Comparison of ENCODE assay signal across 17 cellular contexts in genomic region chr2:47688561-47688960, GRCh38.
A peak's percentile ranks its signal among the peaks of the same experiment; 100 is the strongest.
DNase-seq lines count a peak whose midpoint lies in the region; ATAC-seq, FAIRE-seq and TF ChIP-seq lines count a peak whose summit lies in the region.
"Had no signal": no experiment of that assay in that cellular context is flagged by ENCODE, and none has a peak within 500 bp of the region (broad histone marks: within the 10 kb centered on the region; RNA-seq: fewer than 3 reads in every experiment).

No MANE protein-coding gene starts in this region.

- 58% methylated on average over 5 of the region's 5 CpGs for WGBS in HepG2 (ENCODE audit: low lambda C conversion rate)
- WGBS in right lobe of liver (ENCODE audit: insufficient coverage, low coverage, low lambda C conversion rate, missing lambda C conversion rate): 71% methylated on average over 3 of the region's 5 CpGs

- FAIRE-seq in HepG2 (lab: Jason Lieb, UNC): no peak

- POLR2A ChIA-PET in HepG2 (lab: Yijun Ruan, JAX): no interaction called here
- POLR2A ChIA-PET in WTC11 (lab: Charles Lee): no interaction called here

- CTCF ChIA-PET in HepG2 (lab: Yijun Ruan, JAX; ENCODE audit: low intra/inter-chr PET ratio, low total read pairs) (no interaction called here), WTC11 (lab: Charles Lee) (interaction anchor here (0.8 to 1.1 kb wide), 3 partner anchors 10 to 79 kb away, joined by 4 to 8 read pairs (median 5); no protein-coding TSS in a partner anchor)

- H3K27me3 Mint-ChIP-seq in WTC11 (ENCODE audit: low read depth) (no peaks in the 10 kb centered on the region; the same call in 1 of the 2 replicates), chondrocyte (ENCODE audit: low read depth) (no peaks in the 10 kb centered on the region)
- H3K27me3 Mint-ChIP-seq in stimulated activated naive B cell treated with anti-CD40 and anti-IgM and Interleukin-4, amounts not matched to agents 10 μg/mL and 1 μg/mL and 100 μg/mL, for 72 hours: no peaks in the 10 kb centered on the region
- H3K27me3 Mint-ChIP-seq: activated naive CD8-positive, alpha-beta T cell treated with anti-CD3 and anti-CD28 coated beads, Interleukin-2, amount 10 ng/mL, durations not matched to agents 7 days and 5 days had no signal

- TF ChIP-seq POLR2A in HepG2 (IDR thresholded peaks at IDR 0.05; ENCODE audit: insufficient read depth in 1 of 2, low read depth in 2 of 2, low read length in 2 of 2): no peak
- TF ChIP-seq POLR2A in right lobe of liver (IDR thresholded peaks at IDR 0.05): no peak
- no peak for TF ChIP-seq POLR2A in NB4 (IDR thresholded peaks at IDR 0.05; ENCODE audit: extremely low read depth, insufficient read length)
- no peak for TF ChIP-seq POLR2A in gastrocnemius medialis (IDR thresholded peaks at IDR 0.05)

- H3K4me2 ChIP-seq in HepG2 (ENCODE audit: low read depth, low read length): peak overlapping the region; percentile 39; the same call in 1 of the 2 replicates

- no peak for TF ChIP-seq CTCF in HepG2 (CRISPR knock-in tag; IDR thresholded peaks at IDR 0.05)
- no peak for TF ChIP-seq CTCF in right lobe of liver (IDR thresholded peaks at IDR 0.05)
- no peak for TF ChIP-seq CTCF in NB4 (IDR thresholded peaks at IDR 0.05; ENCODE audit: low read depth, low read length)
- TF ChIP-seq CTCF in WTC11 (IDR thresholded peaks at IDR 0.05): no peak
- no peak for TF ChIP-seq CTCF in chondrocyte (IDR thresholded peaks at IDR 0.05)
- TF ChIP-seq CTCF in gastrocnemius medialis (IDR thresholded peaks at IDR 0.05 in 4 of 5, conservative IDR thresholded peaks at IDR 0.05 in 1 of 5): no peak

- peaks cover 40% of the 10 kb centered on the region for H3K4me1 Mint-ChIP-seq in WTC11
- H3K4me1 Mint-ChIP-seq in stimulated activated naive B cell treated with anti-CD40 and anti-IgM and Interleukin-4, amounts not matched to agents 10 μg/mL and 1 μg/mL and 100 μg/mL, for 72 hours: peaks cover 10 to 24% of the 10 kb centered on the region in 2 donors
- H3K4me1 Mint-ChIP-seq in chondrocyte (ENCODE audit: low read depth): peaks cover 3% of the 10 kb centered on the region

- H2AFZ ChIP-seq in HepG2 (ENCODE audit: low read length): peak overlapping the region; percentile 52

- DNase-seq in HepG2 (ENCODE audit: low spot score) (no peak), right lobe of liver (no peak), NB4 (ENCODE audit: low read depth) (peak; percentile 23), WTC11 (ENCODE audit: low spot score) (no peak), chondrocyte (ENCODE audit: low spot score) (no peak), gastrocnemius medialis (no peak)
- DNase-seq in stimulated activated naive B cell treated with anti-CD40 and anti-IgM and Interleukin-4, amounts not matched to agents 10 μg/mL and 1 μg/mL and 100 μg/mL, for 72 hours: no peak
- DNase-seq: activated CD8-positive, alpha-beta T cell treated with anti-CD3 and anti-CD28 coated beads, Interleukin-2, amount 10 ng/mL, durations not matched to agents 7 days and 5 days; activated naive CD8-positive, alpha-beta T cell treated with anti-CD3 and anti-CD28 coated beads, Interleukin-2, amount 10 ng/mL, durations not matched to agents 7 days and 5 days; foreskin fibroblast; left colon; NCI-H1048; PC-3; spleen had no signal

- no peaks in the 10 kb centered on the region for H3K79me2 ChIP-seq in HepG2 (ENCODE audit: insufficient read depth, low read length)

- H4K20me1 ChIP-seq in HepG2 (ENCODE audit: insufficient read depth, low read length): no peaks in the 10 kb centered on the region

- no peak for TF ChIP-seq RAD21 in HepG2 (CRISPR knock-in tag; IDR thresholded peaks at IDR 0.05)

- no peak overlapping the region for H3K27ac ChIP-seq in HepG2 (ENCODE audit: extremely low read length, insufficient read depth, low read length)
- no peak overlapping the region for H3K27ac ChIP-seq in right lobe of liver
- no peak overlapping the region for H3K27ac ChIP-seq in gastrocnemius medialis
- H3K27ac ChIP-seq: coronary artery, spleen, vagina had no signal

- intact Hi-C loops in HepG2 (cut with micrococcal nuclease; ENCODE audit: unreplicated experiment) (no loop called here), right lobe of liver (cut with DNase I) (no loop called here), gastrocnemius medialis (cut with DNase I; ENCODE audit: low total_unique reads) (no loop called here)

- H3K9ac ChIP-seq in HepG2 (ENCODE audit: insufficient read depth, low read depth, low read length): no peak overlapping the region

- H3K36me3 Mint-ChIP-seq in WTC11: peaks cover 19% of the 10 kb centered on the region
- H3K36me3 Mint-ChIP-seq in stimulated activated naive B cell treated with anti-CD40 and anti-IgM and Interleukin-4, amounts not matched to agents 10 μg/mL and 1 μg/mL and 100 μg/mL, for 72 hours: peaks cover 2 to 4% of the 10 kb centered on the region in 2 donors
- H3K36me3 Mint-ChIP-seq in chondrocyte (ENCODE audit: low read depth): no peaks in the 10 kb centered on the region

- in situ Hi-C loops in HepG2 (cut with HindIII; ENCODE audit: extremely low pct_ligation_motif_present, low pct_unique_long_range_greater_than_20kb) (no loop called here), gastrocnemius medialis (cut with MboI; ENCODE audit: low sequenced_read_pairs in 4 of 4) (no loop called here)

- H3K27me3 ChIP-seq in HepG2 (ENCODE audit: control insufficient read depth in 1 of 2, insufficient read depth in 2 of 2, low read length in 2 of 2) (0 out of 5 replicates have a peak, but pooled peaks cover 0 to 3% of the 10 kb centered on the region in 2 experiments), right lobe of liver (no peaks in the 10 kb centered on the region), gastrocnemius medialis (no peaks in the 10 kb centered on the region)
- H3K27me3 ChIP-seq: vagina had no signal

- BruUV-seq in HepG2 (replicated peaks; lab: Mats Ljungman, UMichigan): no TSS peak

- H3K9me3 Mint-ChIP-seq in WTC11 (peaks cover 16% of the 10 kb centered on the region), chondrocyte (ENCODE audit: low read depth) (no peaks in the 10 kb centered on the region)
- peaks cover 4 to 6% of the 10 kb centered on the region in 2 donors for H3K9me3 Mint-ChIP-seq in stimulated activated naive B cell treated with anti-CD40 and anti-IgM and Interleukin-4, amounts not matched to agents 10 μg/mL and 1 μg/mL and 100 μg/mL, for 72 hours

- peak; percentile 64 for ATAC-seq in HepG2
- ATAC-seq in right lobe of liver: no peak
- peak; percentile 65 for ATAC-seq in WTC11
- ATAC-seq in stimulated activated naive B cell treated with anti-CD40 and anti-IgM and Interleukin-4, amounts not matched to agents 10 μg/mL and 1 μg/mL and 100 μg/mL, for 72 hours (replicated peaks): no peak
- no peak for ATAC-seq in SK-N-SH treated with all-trans-retinoic acid at 6 μM for 48 hours
- no peak for ATAC-seq in gastrocnemius medialis
- ATAC-seq: activated CD8-positive, alpha-beta T cell treated with anti-CD3 and anti-CD28 coated beads, Interleukin-2, amount 10 ng/mL, durations not matched to agents 7 days and 5 days; left colon; PC-3 had no signal

- no peaks in the 10 kb centered on the region for H3K9me3 ChIP-seq in HepG2 (ENCODE audit: low read length)
- no peaks in the 10 kb centered on the region for H3K9me3 ChIP-seq in right lobe of liver
- H3K9me3 ChIP-seq in gastrocnemius medialis: no peaks in the 10 kb centered on the region
- H3K9me3 ChIP-seq: vagina had no signal

- H3K27ac Mint-ChIP-seq in WTC11: peak overlapping the region; percentile 88
- no peak overlapping the region for H3K27ac Mint-ChIP-seq in stimulated activated naive B cell treated with anti-CD40 and anti-IgM and Interleukin-4, amounts not matched to agents 10 μg/mL and 1 μg/mL and 100 μg/mL, for 72 hours
- no peak overlapping the region for H3K27ac Mint-ChIP-seq in chondrocyte (ENCODE audit: unreplicated experiment)
- H3K27ac Mint-ChIP-seq: activated CD8-positive, alpha-beta T cell treated with anti-CD3 and anti-CD28 coated beads, Interleukin-2, amount 10 ng/mL, durations not matched to agents 7 days and 5 days had no signal

- H3K36me3 ChIP-seq in HepG2 (replicated peaks in 1 of 2; ENCODE audit: control insufficient read depth in 1 of 2, insufficient read depth in 2 of 2, low read length in 2 of 2): no peaks in the 10 kb centered on the region
- no peaks in the 10 kb centered on the region for H3K36me3 ChIP-seq in right lobe of liver
- no peaks in the 10 kb centered on the region for H3K36me3 ChIP-seq in gastrocnemius medialis
- H3K36me3 ChIP-seq: spleen, vagina had no signal

- H3K4me3 Mint-ChIP-seq in WTC11: no peak overlapping the region
- H3K4me3 Mint-ChIP-seq in stimulated activated naive B cell treated with anti-CD40 and anti-IgM and Interleukin-4, amounts not matched to agents 10 μg/mL and 1 μg/mL and 100 μg/mL, for 72 hours: peak overlapping the region; percentile 27 to 39
- H3K4me3 Mint-ChIP-seq in chondrocyte (ENCODE audit: unreplicated experiment): no peak overlapping the region
- H3K4me3 Mint-ChIP-seq: activated CD8-positive, alpha-beta T cell treated with anti-CD3 and anti-CD28 coated beads, Interleukin-2, amount 10 ng/mL, durations not matched to agents 7 days and 5 days; activated naive CD8-positive, alpha-beta T cell treated with anti-CD3 and anti-CD28 coated beads, Interleukin-2, amount 10 ng/mL, durations not matched to agents 7 days and 5 days had no signal

- TF ChIP-seq EP300 in HepG2 (IDR thresholded peaks at IDR 0.05; ENCODE audit: low read depth in 2 of 2, low read length in 2 of 2): no peak
- no peak for TF ChIP-seq EP300 in HepG2 (CRISPR knock-in tag; IDR thresholded peaks at IDR 0.05; ENCODE audit: borderline replicate concordance)

- H3K4me3 ChIP-seq in HepG2 (replicated peaks in 1 of 3; ENCODE audit: insufficient read depth in 1 of 3, low read depth in 2 of 3, low read length in 3 of 3): no peak overlapping the region
- no peak overlapping the region for H3K4me3 ChIP-seq in right lobe of liver
- no peak overlapping the region for H3K4me3 ChIP-seq in NB4 (ENCODE audit: low read depth, low read length)
- no peak overlapping the region for H3K4me3 ChIP-seq in gastrocnemius medialis
- H3K4me3 ChIP-seq: coronary artery, spleen, vagina had no signal

- H3K4me1 ChIP-seq in HepG2 (ENCODE audit: insufficient read depth, low read length): peaks cover 8% of the 10 kb centered on the region; the same call in 1 of the 2 replicates
- no peaks in the 10 kb centered on the region for H3K4me1 ChIP-seq in right lobe of liver
- no peaks in the 10 kb centered on the region for H3K4me1 ChIP-seq in gastrocnemius medialis
- H3K4me1 ChIP-seq: vagina had no signal

TF ChIP-seq in HepG2, 621 proteins besides CTCF, POLR2A, EP300 and RAD21 (continues in another document):
- TF ChIP-seq ZNF605 (CRISPR knock-in tag; IDR thresholded peaks at IDR 0.05) (0 out of 2 replicates have a peak, but pooled peaks have one; percentile 24), ZFX (CRISPR knock-in tag; IDR thresholded peaks at IDR 0.05; ENCODE audit: low read depth) (peak; percentile 34; the same call in 1 of the 2 replicates)

TF ChIP-seq in WTC11, 78 proteins besides CTCF, POLR2A, EP300 and RAD21:
- TF ChIP-seq ZNF396 (CRISPR knock-in tag; IDR thresholded peaks at IDR 0.05; ENCODE audit: borderline replicate concordance) (no peak), FOXP1 (CRISPR knock-in tag; IDR thresholded peaks at IDR 0.05; ENCODE audit: borderline replicate concordance) (0 out of 2 replicates have a peak, but pooled peaks have one; percentile 51)

Comparison
In these comparisons a context has a peak if more than half of its experiments do, and no peak if none do; other contexts are left out.
1. ATAC-seq: peak in HepG2 (single experiment) and WTC11 (single experiment); none in right lobe of liver (0 of 4), stimulated activated naive B cell treated with anti-CD40 and anti-IgM and Interleukin-4, amounts not matched to agents 10 μg/mL and 1 μg/mL and 100 μg/mL, for 72 hours (0 of 2), SK-N-SH treated with all-trans-retinoic acid at 6 μM for 48 hours (single experiment) and gastrocnemius medialis (0 of 2).
2. H3K4me3 Mint-ChIP-seq: peak in stimulated activated naive B cell treated with anti-CD40 and anti-IgM and Interleukin-4, amounts not matched to agents 10 μg/mL and 1 μg/mL and 100 μg/mL, for 72 hours (2 of 2); none in WTC11 (single experiment) and chondrocyte (single experiment).
3. Of the 50 proteins assayed by ChIP-seq in both HepG2 and WTC11: peak only in HepG2: none; only in WTC11: FOXP1; in both: none; in neither: 49.